Comparison of ENCODE assay signal across 22 cellular contexts in the genomic region with DNA sequence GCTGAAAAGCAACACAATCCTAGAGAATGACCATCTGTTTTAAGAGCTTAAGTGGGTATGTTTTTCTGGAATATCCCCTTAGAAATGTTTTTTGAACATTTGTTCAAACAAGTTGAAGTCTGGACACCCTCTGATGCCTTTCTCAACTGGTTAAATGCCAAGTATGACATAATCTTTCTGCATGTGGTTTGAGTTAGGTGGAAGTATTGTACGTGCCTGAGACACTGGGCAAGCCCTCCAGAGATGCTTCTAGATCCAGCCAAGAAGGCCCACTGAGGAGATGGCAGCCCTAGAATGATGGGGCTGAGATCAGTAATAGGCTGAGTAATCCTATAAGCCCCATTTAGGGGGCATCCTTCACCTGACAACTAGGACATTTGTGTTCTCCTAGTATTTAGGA.
"Had no signal": no experiment of that assay in that cellular context is flagged by ENCODE, and none has a peak within 500 bp of the region (broad histone marks: within the 10 kb centered on the region; RNA-seq: fewer than 3 reads in every experiment).

No MANE protein-coding gene starts in this region.

- H3K4me1 Mint-ChIP-seq: endodermal cell; mesothelial cell of epicardium; naive B cell; naive thymus-derived CD8-positive, alpha-beta T cell had no signal

- ATAC-seq: effector memory CD8-positive, alpha-beta T cell; esophagus mucosa; foreskin keratinocyte; gastrocnemius medialis; heart right ventricle; left cardiac atrium; left lung; left ventricle myocardium superior; lower lobe of right lung; mucosa of descending colon; naive thymus-derived CD8-positive, alpha-beta T cell had no signal

- H3K27me3 Mint-ChIP-seq: dendritic cell treated with granulocyte-macrophage colony-stimulating factor and Interleukin-4, amounts not matched to agents 40 ng/mL and 50 ng/mL, for 4 days; effector memory CD8-positive, alpha-beta T cell; naive B cell; naive thymus-derived CD8-positive, alpha-beta T cell had no signal

- H3K9me3 Mint-ChIP-seq: effector memory CD8-positive, alpha-beta T cell; naive thymus-derived CD8-positive, alpha-beta T cell had no signal

- H3K36me3 Mint-ChIP-seq: mesothelial cell of epicardium; naive B cell; naive thymus-derived CD8-positive, alpha-beta T cell had no signal

- DNase-seq: effector CD8-positive, alpha-beta T cell; effector memory CD8-positive, alpha-beta T cell; endodermal cell; erythroblast; esophagus squamous epithelium; foreskin keratinocyte; gastrocnemius medialis; glutamatergic neuron; head of caudate nucleus; heart right ventricle; hippocampal formation; left cardiac atrium; left lung; left ventricle myocardium superior; lower lobe of right lung; mesenchymal stem cell; mucosa of descending colon; naive B cell; naive thymus-derived CD8-positive, alpha-beta T cell had no signal

- H3K4me3 Mint-ChIP-seq: dendritic cell treated with granulocyte-macrophage colony-stimulating factor and Interleukin-4, amounts not matched to agents 40 ng/mL and 50 ng/mL, for 4 days; effector memory CD8-positive, alpha-beta T cell; endodermal cell; mesothelial cell of epicardium; naive B cell; naive thymus-derived CD8-positive, alpha-beta T cell had no signal
